3 cellular contexts compared by ENCODE assay signal in the genomic region with DNA sequence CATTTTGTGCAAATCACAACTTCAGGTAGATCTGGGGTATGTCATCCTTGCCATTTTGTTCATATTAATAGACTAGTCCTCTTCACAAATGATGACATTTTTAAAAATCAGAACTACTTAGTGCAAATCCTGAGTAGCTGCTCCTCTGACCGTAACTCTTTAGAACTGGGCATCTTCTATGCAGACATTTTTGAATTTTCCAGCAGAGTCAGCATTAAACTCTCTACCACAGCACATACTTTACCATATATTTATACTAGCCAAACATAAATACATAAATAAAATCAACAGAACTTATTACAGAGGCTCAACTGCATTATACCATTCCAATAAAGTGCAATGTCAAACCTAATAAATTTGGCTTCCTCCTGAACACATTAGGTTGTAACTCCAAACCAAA.
TF ChIP-seq lines count a peak whose summit lies in the region.

No MANE protein-coding gene starts in this region.

TF ChIP-seq in HepG2, 621 proteins besides CTCF, POLR2A, EP300 and RAD21:
- no peak for TF ChIP-seq HDAC2 (CRISPR knock-in tag; IDR thresholded peaks at IDR 0.05)
- TF ChIP-seq NBN (conservative IDR thresholded peaks at IDR 0.05): no peak
- no peak for TF ChIP-seq ZNF430 (CRISPR knock-in tag; IDR thresholded peaks at IDR 0.05)
- TF ChIP-seq LCORL (IDR thresholded peaks at IDR 0.05): no peak
- no peak for TF ChIP-seq LCORL (CRISPR knock-in tag; IDR thresholded peaks at IDR 0.05)
- peak; percentile 38; the same call in 1 of the 2 replicates for TF ChIP-seq MAFF (IDR thresholded peaks at IDR 0.05; ENCODE audit: low read depth, low read length)
- no peak for TF ChIP-seq ZNF569 (CRISPR knock-in tag; IDR thresholded peaks at IDR 0.05; ENCODE audit: borderline replicate concordance)
- no peak for TF ChIP-seq ZNF792 (CRISPR knock-in tag; IDR thresholded peaks at IDR 0.05)
- TF ChIP-seq, protein P1, sequence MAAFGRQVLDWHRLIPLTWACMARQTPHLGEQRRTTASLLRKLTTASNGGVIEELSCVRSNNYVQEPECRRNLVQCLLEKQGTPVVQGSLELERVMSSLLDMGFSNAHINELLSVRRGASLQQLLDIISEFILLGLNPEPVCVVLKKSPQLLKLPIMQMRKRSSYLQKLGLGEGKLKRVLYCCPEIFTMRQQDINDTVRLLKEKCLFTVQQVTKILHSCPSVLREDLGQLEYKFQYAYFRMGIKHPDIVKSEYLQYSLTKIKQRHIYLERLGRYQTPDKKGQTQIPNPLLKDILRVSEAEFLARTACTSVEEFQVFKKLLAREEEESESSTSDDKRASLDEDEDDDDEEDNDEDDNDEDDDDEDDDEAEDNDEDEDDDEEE (CRISPR knock-in tag; IDR thresholded peaks at IDR 0.05): no peak
- TF ChIP-seq, protein P2, sequence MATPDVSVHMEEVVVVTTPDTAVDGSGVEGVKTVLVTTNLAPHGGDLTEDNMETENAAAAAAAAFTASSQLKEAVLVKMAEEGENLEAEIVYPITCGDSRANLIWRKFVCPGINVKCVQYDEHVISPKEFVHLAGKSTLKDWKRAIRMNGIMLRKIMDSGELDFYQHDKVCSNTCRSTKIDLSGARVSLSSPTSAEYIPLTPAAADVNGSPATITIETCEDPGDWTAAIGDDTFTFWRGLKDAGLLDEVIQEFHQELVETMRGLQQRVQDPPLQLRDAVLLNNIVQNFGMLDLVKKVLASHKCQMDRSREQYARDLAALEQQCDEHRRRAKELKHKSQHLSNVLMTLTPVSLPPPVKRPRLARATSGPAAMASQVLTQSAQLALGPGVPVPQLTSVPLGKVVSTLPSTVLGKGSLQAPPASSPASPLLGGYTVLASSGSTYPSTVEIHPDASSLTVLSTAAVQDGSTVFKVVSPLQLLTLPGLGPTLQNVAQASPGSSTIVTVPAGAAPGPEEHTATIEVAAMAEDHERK (CRISPR knock-in tag; IDR thresholded peaks at IDR 0.05; ENCODE audit: low read depth): no peak
- no peak for TF ChIP-seq ZNF572 (CRISPR knock-in tag; IDR thresholded peaks at IDR 0.05)
- TF ChIP-seq MAFK (conservative IDR thresholded peaks at IDR 0.05 in 1 of 2, IDR thresholded peaks at IDR 0.05 in 1 of 2; ENCODE audit: low read length in 2 of 2): peak in 1 of 2 experiments; percentile 65; a peak in 2 of 4 replicates
- TF ChIP-seq KAT2B (IDR thresholded peaks at IDR 0.05; ENCODE audit: borderline replicate concordance, low read depth, low read length): no peak
TF ChIP-seq in HepG2: peak in this region for 2.

TF ChIP-seq in A549, 52 proteins besides CTCF, POLR2A, EP300 and RAD21:
- peak; percentile 23 for TF ChIP-seq MAFK (IDR thresholded peaks at IDR 0.05; ENCODE audit: partially characterized antibody)
- no peak for TF ChIP-seq ZFP36 (IDR thresholded peaks at IDR 0.05; ENCODE audit: borderline replicate concordance, partially characterized antibody)

TF ChIP-seq in IMR-90, 13 proteins besides CTCF, POLR2A, EP300 and RAD21:
- no peak for TF ChIP-seq BHLHE40 (IDR thresholded peaks at IDR 0.05; ENCODE audit: low read depth, low read length)
- TF ChIP-seq ELK1 (IDR thresholded peaks at IDR 0.05; ENCODE audit: borderline replicate concordance, low read depth, low read length): no peak
- no peak for TF ChIP-seq RFX5 (IDR thresholded peaks at IDR 0.05; ENCODE audit: low read depth, low read length)
- TF ChIP-seq MAFK (IDR thresholded peaks at IDR 0.05; ENCODE audit: low read depth, low read length): peak; percentile 53; the same call in 1 of the 2 replicates
